In the genomic region with DNA sequence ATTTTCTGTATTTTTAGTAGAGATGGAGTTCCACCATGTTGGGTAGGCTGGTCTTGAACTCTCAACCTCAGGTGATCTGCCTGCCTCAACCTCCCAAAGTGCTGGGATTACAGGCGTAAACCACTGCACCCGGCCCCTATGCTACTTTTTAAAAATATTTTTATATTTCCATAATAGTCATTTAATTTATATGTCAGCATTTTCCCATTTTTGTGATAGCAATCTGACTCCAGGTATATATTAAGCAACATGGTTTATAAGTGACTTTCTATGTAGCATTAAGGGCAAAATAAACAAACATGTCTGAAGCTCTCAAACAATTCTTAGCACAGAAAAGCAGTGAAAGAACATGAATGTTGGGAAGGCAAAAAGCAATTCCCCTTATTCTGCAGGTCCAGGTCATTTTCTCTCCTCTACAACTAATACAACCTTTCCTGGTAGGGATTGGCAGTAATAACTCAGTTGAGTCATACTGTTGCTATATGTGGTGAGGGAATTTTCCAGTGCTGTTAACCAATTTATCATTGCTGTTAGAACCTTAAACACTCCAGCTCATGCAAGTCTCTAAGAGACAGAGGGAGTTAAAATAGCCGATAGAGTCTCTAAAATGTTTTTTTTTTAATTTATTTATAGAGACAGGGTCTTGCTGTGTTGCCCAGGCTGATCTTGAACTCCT, we compare ENCODE assay signal across 11 cellular contexts. TPM values are rescaled to one million over a fixed set of nuclear protein-coding genes. Genes with fewer than 3 reads are reported as not detected.
DNase-seq lines count a peak whose midpoint lies in the region; ATAC-seq, FAIRE-seq and TF ChIP-seq lines count a peak whose summit lies in the region.
"Had no signal": no experiment of that assay in that cellular context is flagged by ENCODE, and none has a peak within 500 bp of the region (broad histone marks: within the 10 kb centered on the region; RNA-seq: fewer than 3 reads in every experiment).

No MANE protein-coding gene starts in this region.

- H3K9me3 ChIP-seq in K562 (replicated peaks; ENCODE audit: control insufficient read depth, insufficient read depth, low read depth, low read length) = no peaks in the 10 kb centered on the region
- H3K9me3 ChIP-seq: sigmoid colon had no signal

- no peaks in the 10 kb centered on the region for H3K9me3 Mint-ChIP-seq in memory B cell
- no peaks in the 10 kb centered on the region for H3K9me3 Mint-ChIP-seq in type B pancreatic cell
- H3K9me3 Mint-ChIP-seq in nephron progenitor cell = no peaks in the 10 kb centered on the region

- H3K27ac ChIP-seq in K562 (ENCODE audit: extremely low read depth, low read depth, low read length) = no peak overlapping the region

- no peaks in the 10 kb centered on the region for H3K36me3 ChIP-seq in K562 (ENCODE audit: control insufficient read depth, insufficient read depth, low read length)

- H3K4me2 ChIP-seq in K562 (ENCODE audit: insufficient read depth, low read length) = no peak overlapping the region

- 40% methylated on average over 3 of the region's 3 CpGs for WGBS in K562 (ENCODE audit: insufficient coverage, low coverage, missing lambda C conversion rate)

- no peak for TF ChIP-seq EP300 in K562 (IDR thresholded peaks at IDR 0.05; ENCODE audit: low read length)

- H3K4me3 Mint-ChIP-seq in memory B cell (no peak overlapping the region), type B pancreatic cell (no peak overlapping the region), nephron progenitor cell (no peak overlapping the region)

- H3K4me3 ChIP-seq in AG09309 (ENCODE audit: control insufficient read depth, low read depth, low read length) = no peak overlapping the region
- H3K4me3 ChIP-seq in K562 = no peak overlapping the region
- H3K4me3 ChIP-seq: sigmoid colon had no signal

- H3K27me3 Mint-ChIP-seq in memory B cell (no peaks in the 10 kb centered on the region), type B pancreatic cell (no peaks in the 10 kb centered on the region), nephron progenitor cell (ENCODE audit: low read depth, poor library complexity) (peaks cover 4% of the 10 kb centered on the region)

- H3K9ac ChIP-seq in K562 (ENCODE audit: insufficient read depth in 1 of 2, low read depth in 2 of 2, low read length in 2 of 2) = no peak overlapping the region

- H3K4me1 ChIP-seq in K562 (replicated peaks in 1 of 2; ENCODE audit: control insufficient read depth in 2 of 2, insufficient read depth in 2 of 2, low read length in 2 of 2) = no peaks in the 10 kb centered on the region

- peak; percentile 32 for DNase-seq in AG09309 (ENCODE audit: low read depth)
- DNase-seq in K562 (ENCODE audit: extremely low read depth in 1 of 4, low spot score in 3 of 4) = no peak
- DNase-seq in memory B cell (ENCODE audit: low spot score in 2 of 2) = no peak
- DNase-seq in type B pancreatic cell (ENCODE audit: extremely low spot score, unreplicated experiment) = no peak
- no peak for DNase-seq in NCI-H446 treated with DMSO at 0.1 percent for 48 hours (lab: John Stamatoyannopoulos, UW)
- DNase-seq in nephron progenitor cell = no peak
- DNase-seq: activated naive CD4-positive, alpha-beta T cell treated with Interleukin-2 at 50 U/mL for 16 hours; NCI-H2029 treated with DMSO at 0.1 percent for 48 hours; sigmoid colon had no signal

- no peak for TF ChIP-seq POLR2A in K562 (conservative IDR thresholded peaks at IDR 0.05)

- H4K20me1 ChIP-seq in K562 (replicated peaks; ENCODE audit: control insufficient read depth, insufficient read depth, low read length) = no peaks in the 10 kb centered on the region

- no peak for TF ChIP-seq CTCF in AG09309 (IDR thresholded peaks at IDR 0.05; ENCODE audit: control insufficient read depth, insufficient read depth, low read depth, low read length, missing control alignments)
- TF ChIP-seq CTCF in K562 (IDR thresholded peaks at IDR 0.05 in 2 of 3, conservative IDR thresholded peaks at IDR 0.05 in 1 of 3; ENCODE audit: insufficient read depth in 2 of 3, low read depth in 1 of 3, low read length in 3 of 3) = no peak
- TF ChIP-seq CTCF in type B pancreatic cell (conservative IDR thresholded peaks at IDR 0.05) = no peak
- no peak for TF ChIP-seq CTCF in nephron progenitor cell (IDR thresholded peaks at IDR 0.05)

- H2AFZ ChIP-seq in K562 (ENCODE audit: low read depth, low read length) = no peak overlapping the region

- peak; percentile 40 for ATAC-seq in HG02610 (IDR thresholded peaks at IDR 0.05; ENCODE audit: unreplicated experiment)
- no peak for ATAC-seq in K562
- no peak for ATAC-seq in memory B cell (ENCODE audit: low read depth)
- ATAC-seq in GM21423 (IDR thresholded peaks at IDR 0.05; ENCODE audit: unreplicated experiment) = no peak

- POLR2A ChIA-PET in K562 (lab: Yijun Ruan, JAX) = interaction anchor here (1.3 kb wide), 1 partner anchor 15 kb away, joined by 4 read pairs; no protein-coding TSS in a partner anchor

- no peak for FAIRE-seq in K562 (lab: Jason Lieb, UNC)

- in situ Hi-C loops in K562 (cut with MboI) = loop anchor here (25.0 kb wide), 1 partner anchor 727 kb away; no protein-coding TSS in a partner anchor

- H3K4me1 Mint-ChIP-seq in memory B cell = peaks cover 29% of the 10 kb centered on the region
- peaks cover 8% of the 10 kb centered on the region for H3K4me1 Mint-ChIP-seq in type B pancreatic cell (ENCODE audit: unreplicated experiment)
- peaks cover 5% of the 10 kb centered on the region for H3K4me1 Mint-ChIP-seq in nephron progenitor cell

- BruUV-seq in K562 (replicated peaks; lab: Mats Ljungman, UMichigan) = no TSS peak

- H3K27ac Mint-ChIP-seq in memory B cell (peak overlapping the region; percentile 58), type B pancreatic cell (no peak overlapping the region), nephron progenitor cell (no peak overlapping the region)

- H3K9me1 ChIP-seq in K562 (ENCODE audit: control insufficient read depth, insufficient read depth, low read length) = no peaks in the 10 kb centered on the region

- CTCF ChIA-PET in K562 (lab: Yijun Ruan, JAX; ENCODE audit: low intra/inter-chr PET ratio) = no interaction called here

- no peak for TF ChIP-seq RAD21 in K562 (CRISPR knock-in tag; conservative IDR thresholded peaks at IDR 0.05 in 1 of 2, IDR thresholded peaks at IDR 0.05 in 1 of 2)

- H3K36me3 Mint-ChIP-seq in memory B cell (peaks cover 2% of the 10 kb centered on the region), type B pancreatic cell (peaks cover under 1% of the 10 kb centered on the region), nephron progenitor cell (ENCODE audit: low read depth) (peaks cover 15% of the 10 kb centered on the region)

- no peaks in the 10 kb centered on the region for H3K27me3 ChIP-seq in K562 (ENCODE audit: control insufficient read depth in 2 of 2, insufficient read depth in 2 of 2, low read length in 2 of 2)
- H3K27me3 ChIP-seq: sigmoid colon had no signal

- intact Hi-C loops in K562 (cut with micrococcal nuclease) = no loop called here

- no peaks in the 10 kb centered on the region for H3K79me2 ChIP-seq in K562 (ENCODE audit: control insufficient read depth, insufficient read depth, low read length)

TF ChIP-seq in K562, 482 proteins besides CTCF, POLR2A, EP300 and RAD21 (continues in another document):
- TF ChIP-seq C11orf30 (IDR thresholded peaks at IDR 0.05; ENCODE audit: low read depth) (peak; percentile 58; the same call in 1 of the 2 replicates), ZNF316 (IDR thresholded peaks at IDR 0.05) (peak; percentile 66)
- TF ChIP-seq, protein P1, sequence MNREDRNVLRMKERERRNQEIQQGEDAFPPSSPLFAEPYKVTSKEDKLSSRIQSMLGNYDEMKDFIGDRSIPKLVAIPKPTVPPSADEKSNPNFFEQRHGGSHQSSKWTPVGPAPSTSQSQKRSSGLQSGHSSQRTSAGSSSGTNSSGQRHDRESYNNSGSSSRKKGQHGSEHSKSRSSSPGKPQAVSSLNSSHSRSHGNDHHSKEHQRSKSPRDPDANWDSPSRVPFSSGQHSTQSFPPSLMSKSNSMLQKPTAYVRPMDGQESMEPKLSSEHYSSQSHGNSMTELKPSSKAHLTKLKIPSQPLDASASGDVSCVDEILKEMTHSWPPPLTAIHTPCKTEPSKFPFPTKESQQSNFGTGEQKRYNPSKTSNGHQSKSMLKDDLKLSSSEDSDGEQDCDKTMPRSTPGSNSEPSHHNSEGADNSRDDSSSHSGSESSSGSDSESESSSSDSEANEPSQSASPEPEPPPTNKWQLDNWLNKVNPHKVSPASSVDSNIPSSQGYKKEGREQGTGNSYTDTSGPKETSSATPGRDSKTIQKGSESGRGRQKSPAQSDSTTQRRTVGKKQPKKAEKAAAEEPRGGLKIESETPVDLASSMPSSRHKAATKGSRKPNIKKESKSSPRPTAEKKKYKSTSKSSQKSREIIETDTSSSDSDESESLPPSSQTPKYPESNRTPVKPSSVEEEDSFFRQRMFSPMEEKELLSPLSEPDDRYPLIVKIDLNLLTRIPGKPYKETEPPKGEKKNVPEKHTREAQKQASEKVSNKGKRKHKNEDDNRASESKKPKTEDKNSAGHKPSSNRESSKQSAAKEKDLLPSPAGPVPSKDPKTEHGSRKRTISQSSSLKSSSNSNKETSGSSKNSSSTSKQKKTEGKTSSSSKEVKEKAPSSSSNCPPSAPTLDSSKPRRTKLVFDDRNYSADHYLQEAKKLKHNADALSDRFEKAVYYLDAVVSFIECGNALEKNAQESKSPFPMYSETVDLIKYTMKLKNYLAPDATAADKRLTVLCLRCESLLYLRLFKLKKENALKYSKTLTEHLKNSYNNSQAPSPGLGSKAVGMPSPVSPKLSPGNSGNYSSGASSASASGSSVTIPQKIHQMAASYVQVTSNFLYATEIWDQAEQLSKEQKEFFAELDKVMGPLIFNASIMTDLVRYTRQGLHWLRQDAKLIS (CRISPR knock-in tag; IDR thresholded peaks at IDR 0.05) = no peak

RNA-seq across cellular contexts. Expression of a gene that starts 24.0 kb away (rescaled TPM):
- total RNA-seq in K562 (2011; cell fraction: chromatin; rRNA removed; ENCODE audit: low replicate concordance) = 0.56 and 0.86 TPM in 2 replicates
- total RNA-seq in K562 (2011; cell fraction: nucleolus; rRNA removed) = 0.39 and 0.50 TPM in 2 replicates
- 0.69 and 1.0 TPM in 2 replicates for total RNA-seq in K562 (2011; cell fraction: nucleoplasm; rRNA removed)
- 0.41 and 1.6 TPM in 2 replicates for total RNA-seq in K562 (2014; rRNA removed)
- total RNA-seq in K562 (2014; rRNA removed; fragmentation: Illumina TruSeq; extraction: Trizol) = 1.9 and 2.2 TPM in 2 replicates
- total RNA-seq in K562 (2015; rRNA removed; fragmentation: Illumina TruSeq; extraction: Trizol) = 0.94 and 0.98 TPM in 2 replicates
- 1.8 and 2.0 TPM in 2 replicates for total RNA-seq in K562 (2021)
- polyA plus RNA-seq in K562 (2011; rRNA removed) = 3.7 and 5.7 TPM in 2 replicates
- 0.40 and 4.1 TPM in 2 replicates for polyA plus RNA-seq in K562 (2011; cell fraction: cytosol; rRNA removed)
- 0.54 and 1.7 TPM in 2 replicates for polyA plus RNA-seq in K562 (2011; cell fraction: nucleus; rRNA removed)
- 1.7 and 10.2 TPM in 2 replicates for polyA plus RNA-seq in K562 (2012)
- 1.9 and 3.1 TPM in 2 replicates for polyA plus RNA-seq in K562 (2014; fragmentation: Illumina TruSeq; extraction: Trizol)
- polyA plus RNA-seq in K562 (2014; fragmentation: Nextera tagmentation; extraction: Ambion mirVana) = 1 to 10 TPM; 3.0 to 3.7 TPM
- 1.6 and 2.3 TPM in 2 replicates for polyA plus RNA-seq in K562 (2014; rRNA removed)
- 3.5 and 7.7 TPM in 2 replicates for polyA minus RNA-seq in K562 (2011; rRNA and poly(A)+ RNA removed)
- polyA minus RNA-seq in K562 (2011; cell fraction: cytosol; rRNA and poly(A)+ RNA removed) = 5.2 TPM in 1 of 2 replicates, not detected in the other
- 0.22 and 0.40 TPM in 2 replicates for polyA minus RNA-seq in K562 (2011; cell fraction: nucleus; rRNA and poly(A)+ RNA removed)
- 32.0 and 32.1 TPM in 2 replicates for total RNA-seq in type B pancreatic cell (ENCODE audit: low replicate concordance)

Comparison
In these comparisons a context has a peak if more than half of its experiments do, and no peak if none do; other contexts are left out.
1. RNA of a gene that starts 24.0 kb away (total RNA-seq): 32.0 to 32.1 TPM in type B pancreatic cell; 0.39 to 2.2 TPM in K562; every median in the first group is over 10 times any median in the second.